ENCODE assay signal across 37 cellular contexts in genomic region chr2:212181646-212182045, GRCh38.
"Had no signal": no experiment of that assay in that cellular context is flagged by ENCODE, and none has a peak within 500 bp of the region (broad histone marks: within the 10 kb centered on the region; RNA-seq: fewer than 3 reads in every experiment).

No MANE protein-coding gene starts in this region.

- H3K27ac Mint-ChIP-seq: activated B cell treated with CpG ODN at 0.5 μM for 24 hours; activated CD4-positive, alpha-beta memory T cell treated with anti-CD3 and anti-CD28 coated beads for 36 hours; activated naive CD4-positive, alpha-beta T cell treated with anti-CD3 and anti-CD28 coated beads, Interleukin-2, amount 10 ng/mL, durations not matched to agents 7 days and 5 days; activated naive CD8-positive, alpha-beta T cell; activated naive CD8-positive, alpha-beta T cell treated with anti-CD3 and anti-CD28 coated beads, Interleukin-2, amount 50 U/mL, for 24 hours; brain had no signal

- FAIRE-seq: bronchial epithelial cell had no signal

- H3K27me3 ChIP-seq: MG63, Peyer's patch had no signal

- H3K9me3 Mint-ChIP-seq: activated B cell treated with CpG ODN at 0.5 μM for 24 hours; activated CD4-positive, alpha-beta memory T cell treated with anti-CD3 and anti-CD28 coated beads for 36 hours; activated naive CD4-positive, alpha-beta T cell treated with anti-CD3 and anti-CD28 coated beads, Interleukin-2, amount 10 ng/mL, durations not matched to agents 7 days and 5 days; activated naive CD8-positive, alpha-beta T cell treated with anti-CD3 and anti-CD28 coated beads, Interleukin-2, amount 50 U/mL, for 24 hours; activated T-cell treated with anti-CD3 and anti-CD28 coated beads, Interleukin-2, amount 50 U/mL, for 4 hours; brain had no signal

- H3K4me3 ChIP-seq: MG63, Peyer's patch had no signal

- H3K36me3 ChIP-seq: MG63, Peyer's patch had no signal

- DNase-seq: activated B cell treated with CpG ODN at 0.5 μM for 24 hours; activated CD4-positive, alpha-beta memory T cell treated with anti-CD3 and anti-CD28 coated beads for 36 hours; activated CD4-positive, alpha-beta T cell treated with anti-CD3 and anti-CD28 coated beads for 4 hours; activated CD4-positive, alpha-beta T cell treated with anti-CD3 and anti-CD28 coated beads, Interleukin-2, amount 50 U/mL, for 1 hour; activated CD4-positive, CD25-positive, alpha-beta regulatory T cell treated with anti-CD3 and anti-CD28 coated beads, Interleukin-2, amount 50 U/mL, for 72 hours; activated CD8-positive, alpha-beta memory T cell treated with anti-CD3 and anti-CD28 coated beads, Interleukin-2, amount 50 U/mL, for 4 hours; activated effector memory CD4-positive, alpha-beta T cell treated with Interleukin-2 at 50 U/mL for 16 hours; activated naive CD4-positive, alpha-beta T cell treated with anti-CD3 and anti-CD28 coated beads, Interleukin-2, amount 10 ng/mL, durations not matched to agents 7 days and 5 days; activated naive CD8-positive, alpha-beta T cell treated with anti-CD3 and anti-CD28 coated beads, Interleukin-2, amount 50 U/mL, for 24 hours; activated T-cell treated with anti-CD3 and anti-CD28 coated beads for 4 hours; activated T-cell treated with anti-CD3 and anti-CD28 coated beads, Interleukin-2, amount 50 U/mL, for 4 hours; amniotic stem cell; aorta; caudate nucleus; Kasumi-1; KG1; MG63; NCI-H1048; NCI-H1105 treated with DMSO at 0.1 percent for 48 hours; NCI-H1436; NCI-H1694 treated with DMSO at 0.1 percent for 48 hours; NCI-H2029; NCI-H345; NCI-H524 treated with DMSO at 0.1 percent for 48 hours; PC-3; Peyer's patch; RPMI8226; SHP77 treated with DMSO at 0.1 percent for 48 hours; SW 1271; T-helper 1 cell; T-helper 2 cell; T-helper 9 cell had no signal

- ATAC-seq: activated naive CD8-positive, alpha-beta T cell treated with anti-CD3 and anti-CD28 coated beads, Interleukin-2, amount 50 U/mL, for 24 hours; activated T-cell treated with anti-CD3 and anti-CD28 coated beads, Interleukin-2, amount 50 U/mL, for 4 hours; PC-3; SK-N-SH treated with all-trans-retinoic acid at 6 μM for 48 hours had no signal

- H3K4me1 Mint-ChIP-seq: activated B cell treated with CpG ODN at 0.5 μM for 24 hours; activated naive CD4-positive, alpha-beta T cell treated with anti-CD3 and anti-CD28 coated beads, Interleukin-2, amount 10 ng/mL, durations not matched to agents 7 days and 5 days; activated naive CD8-positive, alpha-beta T cell treated with anti-CD3 and anti-CD28 coated beads, Interleukin-2, amount 50 U/mL, for 24 hours had no signal

- H3K4me3 Mint-ChIP-seq: activated B cell treated with CpG ODN at 0.5 μM for 24 hours; activated CD4-positive, alpha-beta memory T cell treated with anti-CD3 and anti-CD28 coated beads for 36 hours; activated naive CD4-positive, alpha-beta T cell treated with anti-CD3 and anti-CD28 coated beads, Interleukin-2, amount 10 ng/mL, durations not matched to agents 7 days and 5 days; activated naive CD8-positive, alpha-beta T cell; activated naive CD8-positive, alpha-beta T cell treated with anti-CD3 and anti-CD28 coated beads, Interleukin-2, amount 50 U/mL, for 24 hours; activated T-cell treated with anti-CD3 and anti-CD28 coated beads, Interleukin-2, amount 50 U/mL, for 4 hours; brain had no signal

- H3K4me1 ChIP-seq: Peyer's patch had no signal

- H3K27ac ChIP-seq: Peyer's patch, VCaP had no signal

- H3K27me3 Mint-ChIP-seq: activated B cell treated with CpG ODN at 0.5 μM for 24 hours; activated CD4-positive, alpha-beta memory T cell treated with anti-CD3 and anti-CD28 coated beads for 36 hours; activated naive CD4-positive, alpha-beta T cell treated with anti-CD3 and anti-CD28 coated beads, Interleukin-2, amount 10 ng/mL, durations not matched to agents 7 days and 5 days; activated naive CD8-positive, alpha-beta T cell; activated naive CD8-positive, alpha-beta T cell treated with anti-CD3 and anti-CD28 coated beads, Interleukin-2, amount 50 U/mL, for 24 hours had no signal

- H3K9me3 ChIP-seq: MG63, Peyer's patch had no signal

- H3K36me3 Mint-ChIP-seq: activated CD4-positive, alpha-beta memory T cell treated with anti-CD3 and anti-CD28 coated beads for 36 hours; activated naive CD4-positive, alpha-beta T cell treated with anti-CD3 and anti-CD28 coated beads, Interleukin-2, amount 10 ng/mL, durations not matched to agents 7 days and 5 days; activated naive CD8-positive, alpha-beta T cell; brain had no signal
